17 cellular contexts compared by ENCODE assay signal in genomic region chr13:100149389-100149788, GRCh38.
"Had no signal": no experiment of that assay in that cellular context is flagged by ENCODE, and none has a peak within 500 bp of the region (broad histone marks: within the 10 kb centered on the region; RNA-seq: fewer than 3 reads in every experiment).

No MANE protein-coding gene starts in this region.

- DNase-seq: activated CD4-positive, alpha-beta T cell treated with anti-CD3 and anti-CD28 coated beads for 36 hours; activated CD4-positive, alpha-beta T cell treated with anti-CD3 and anti-CD28 coated beads, Interleukin-2, amount 50 U/mL, for 48 hours; activated T-cell treated with anti-CD3 and anti-CD28 coated beads for 4 hours; amygdala; dorsolateral prefrontal cortex; heart right ventricle; midbrain; occipital lobe; posterior cingulate gyrus; stimulated activated CD4-positive, alpha-beta T cell treated with anti-CD3 and anti-CD28 coated beads, Interleukin-1b, Interleukin-23, amount 100 ng/mL, for 48 hours; stimulated activated CD8-positive, alpha-beta memory T cell treated with anti-CD3 and anti-CD28 coated beads, Interleukin-4, amount 100 ng/mL, for 48 hours; stimulated activated naive CD4-positive, alpha-beta T cell treated with Interleukin-2 at 50 U/mL for 16 hours; tibial artery had no signal

- FAIRE-seq: islet of Langerhans, TTC549 had no signal

- H3K4me3 ChIP-seq: cardiac muscle cell, dorsolateral prefrontal cortex, heart right ventricle, tibial artery had no signal

- ATAC-seq: activated CD4-positive, alpha-beta T cell treated with anti-CD3 and anti-CD28 coated beads for 36 hours; heart right ventricle had no signal

- H3K4me1 ChIP-seq: heart right ventricle, tibial artery had no signal

- H3K27me3 Mint-ChIP-seq: activated CD4-positive, alpha-beta T cell treated with anti-CD3 and anti-CD28 coated beads for 36 hours; activated naive CD8-positive, alpha-beta T cell had no signal

- H3K27me3 ChIP-seq: cardiac muscle cell, dorsolateral prefrontal cortex, heart right ventricle, tibial artery had no signal

- H3K27ac Mint-ChIP-seq: activated CD4-positive, alpha-beta T cell treated with anti-CD3 and anti-CD28 coated beads for 36 hours; activated naive CD8-positive, alpha-beta T cell had no signal

- H3K27ac ChIP-seq: cardiac muscle cell, dorsolateral prefrontal cortex, heart right ventricle, tibial artery had no signal

- H3K9me3 ChIP-seq: tibial artery had no signal

- H3K4me3 Mint-ChIP-seq: activated CD4-positive, alpha-beta T cell treated with anti-CD3 and anti-CD28 coated beads for 36 hours; activated naive CD8-positive, alpha-beta T cell had no signal

- H3K36me3 ChIP-seq: cardiac muscle cell had no signal

- H3K4me1 Mint-ChIP-seq: activated CD4-positive, alpha-beta T cell treated with anti-CD3 and anti-CD28 coated beads for 36 hours had no signal
